1 cellular context compared by ENCODE assay signal in genomic region chr5:177005619-177006264, GRCh38.
TF ChIP-seq lines count a peak whose summit lies in the region.

No MANE protein-coding gene starts in this region.

TF ChIP-seq in HepG2, 621 proteins besides CTCF, POLR2A, EP300 and RAD21 (continued from another document and continues in another):
- TF ChIP-seq KLF6 (CRISPR knock-in tag; IDR thresholded peaks at IDR 0.05) (no peak), ATF2 (CRISPR knock-in tag; IDR thresholded peaks at IDR 0.05) (no peak), ZHX1 (CRISPR knock-in tag; IDR thresholded peaks at IDR 0.05; ENCODE audit: low read depth) (no peak), ZBTB46 (CRISPR knock-in tag; IDR thresholded peaks at IDR 0.05; ENCODE audit: borderline replicate concordance) (0 out of 2 replicates have a peak, but pooled peaks have one; percentile 11), ZNF335 (CRISPR knock-in tag; IDR thresholded peaks at IDR 0.05) (no peak), ZMYM4 (CRISPR knock-in tag; IDR thresholded peaks at IDR 0.05) (0 out of 2 replicates have a peak, but pooled peaks have one; percentile 9), ZNF713 (CRISPR knock-in tag; IDR thresholded peaks at IDR 0.05) (no peak), ONECUT2 (CRISPR knock-in tag; IDR thresholded peaks at IDR 0.05) (no peak), NRL (CRISPR knock-in tag; IDR thresholded peaks at IDR 0.05; ENCODE audit: borderline replicate concordance) (0 out of 2 replicates have a peak, but pooled peaks have one; percentile 68), SIN3A (IDR thresholded peaks at IDR 0.05; ENCODE audit: borderline replicate concordance, low read depth, low read length) (no peak), ZNF3 (CRISPR knock-in tag; IDR thresholded peaks at IDR 0.05) (no peak), THRA (CRISPR knock-in tag; IDR thresholded peaks at IDR 0.05; ENCODE audit: borderline replicate concordance) (peak; percentile 27; the same call in 1 of the 2 replicates), YEATS2 (CRISPR knock-in tag; IDR thresholded peaks at IDR 0.05; ENCODE audit: borderline replicate concordance) (no peak), HNRNPUL1 (IDR thresholded peaks at IDR 0.05; ENCODE audit: low read depth, low read length) (no peak), MBD4 (IDR thresholded peaks at IDR 0.05; ENCODE audit: borderline replicate concordance, low read length) (no peak), AHDC1 (CRISPR knock-in tag; IDR thresholded peaks at IDR 0.05; ENCODE audit: borderline replicate concordance) (no peak), SAFB2 (CRISPR knock-in tag; IDR thresholded peaks at IDR 0.05; ENCODE audit: borderline replicate concordance, low read depth) (no peak), ZNF768 (CRISPR knock-in tag; IDR thresholded peaks at IDR 0.05) (no peak), XBP1 (CRISPR knock-in tag; IDR thresholded peaks at IDR 0.05) (no peak), ZNF280D (CRISPR knock-in tag; IDR thresholded peaks at IDR 0.05) (no peak), ZSCAN25 (CRISPR knock-in tag; IDR thresholded peaks at IDR 0.05) (no peak), ETV5 (CRISPR knock-in tag; IDR thresholded peaks at IDR 0.05; ENCODE audit: borderline replicate concordance) (no peak), CBX2 (IDR thresholded peaks at IDR 0.05; ENCODE audit: low read depth, low read length) (no peak), CBX2 (CRISPR knock-in tag; IDR thresholded peaks at IDR 0.05; ENCODE audit: low read depth) (no peak), TBX3 (IDR thresholded peaks at IDR 0.05; ENCODE audit: borderline replicate concordance) (no peak), KDM4B (CRISPR knock-in tag; IDR thresholded peaks at IDR 0.05) (no peak; the same call in 1 of the 2 replicates), MYNN (CRISPR knock-in tag; IDR thresholded peaks at IDR 0.05; ENCODE audit: low read depth) (no peak), ETV6 (CRISPR knock-in tag; conservative IDR thresholded peaks at IDR 0.05) (no peak), KLF13 (CRISPR knock-in tag; IDR thresholded peaks at IDR 0.05) (no peak), ZNF138 (CRISPR knock-in tag; IDR thresholded peaks at IDR 0.05; ENCODE audit: low read depth) (no peak), NFYC (CRISPR knock-in tag; IDR thresholded peaks at IDR 0.05) (no peak), HOXD1 (CRISPR knock-in tag; IDR thresholded peaks at IDR 0.05) (no peak), NFE2L1 (CRISPR knock-in tag; IDR thresholded peaks at IDR 0.05; ENCODE audit: borderline replicate concordance) (no peak), ZIK1 (CRISPR knock-in tag; IDR thresholded peaks at IDR 0.05; ENCODE audit: borderline replicate concordance, low read depth) (no peak), ZXDC (CRISPR knock-in tag; IDR thresholded peaks at IDR 0.05) (no peak), ZBTB44 (CRISPR knock-in tag; IDR thresholded peaks at IDR 0.05) (no peak), ZNF619 (CRISPR knock-in tag; IDR thresholded peaks at IDR 0.05) (no peak), TOPORS (CRISPR knock-in tag; IDR thresholded peaks at IDR 0.05) (no peak), RXRB (CRISPR knock-in tag; IDR thresholded peaks at IDR 0.05; ENCODE audit: borderline replicate concordance) (no peak), TEAD3 (CRISPR knock-in tag; optimal IDR thresholded peaks at IDR 0.05; ENCODE audit: borderline replicate concordance) (no peak), SMARCE1 (IDR thresholded peaks at IDR 0.05; ENCODE audit: borderline replicate concordance) (no peak)
